Comparison of ENCODE assay signal across 26 cellular contexts in the genomic region with DNA sequence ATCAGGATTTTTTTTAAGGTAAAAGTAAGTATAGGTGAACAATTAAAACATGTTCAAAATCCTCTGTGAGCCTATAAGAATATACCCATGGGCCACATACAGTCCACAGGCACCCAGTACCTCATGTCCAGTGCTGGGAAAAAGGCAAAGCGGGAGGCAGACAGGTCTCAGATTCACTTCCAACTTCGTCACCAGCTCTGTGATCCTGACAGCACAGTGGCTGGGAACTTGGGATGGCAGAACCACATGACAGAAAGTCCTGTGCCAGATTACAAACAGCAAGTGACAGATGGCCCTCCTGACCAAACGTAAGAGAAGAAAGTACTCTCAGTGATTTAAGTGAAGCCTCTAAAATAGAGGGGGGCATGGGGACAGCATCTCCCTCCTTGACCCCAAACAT. TPM values are rescaled to one million over a fixed set of nuclear protein-coding genes. Genes with fewer than 3 reads are reported as not detected.
"Had no signal": no experiment of that assay in that cellular context is flagged by ENCODE, and none has a peak within 500 bp of the region (broad histone marks: within the 10 kb centered on the region; RNA-seq: fewer than 3 reads in every experiment).

No MANE protein-coding gene starts in this region.

- H3K9me3 ChIP-seq: colonic mucosa, pancreas, psoas muscle, suprapubic skin, tibial artery, upper lobe of right lung had no signal

- H3K9me3 Mint-ChIP-seq: activated CD8-positive, alpha-beta T cell treated with anti-CD3 and anti-CD28 coated beads for 36 hours; activated T-cell treated with anti-CD3 and anti-CD28 coated beads, Interleukin-2, amount 50 U/mL, for 4 hours; activated T-helper 17 cell treated with anti-CD3 and anti-CD28 coated beads, Interleukin-2, amount 50 U/mL, for 72 hours; central memory CD8-positive, alpha-beta T cell; mesothelial cell of epicardium; naive thymus-derived CD4-positive, alpha-beta T cell had no signal

- H3K27ac Mint-ChIP-seq: activated CD8-positive, alpha-beta T cell treated with anti-CD3 and anti-CD28 coated beads for 36 hours; activated T-helper 17 cell treated with anti-CD3 and anti-CD28 coated beads, Interleukin-2, amount 50 U/mL, for 72 hours; mesothelial cell of epicardium; naive thymus-derived CD4-positive, alpha-beta T cell; T-helper 17 cell had no signal

- H3K36me3 Mint-ChIP-seq: mesothelial cell of epicardium had no signal

- DNase-seq: activated CD4-positive, alpha-beta T cell treated with anti-CD3 and anti-CD28 coated beads, Interleukin-2, amount 50 U/mL, for 1 hour; activated CD4-positive, CD25-positive, alpha-beta regulatory T cell treated with anti-CD3 and anti-CD28 coated beads, Interleukin-2, amount 50 U/mL, for 72 hours; activated CD8-positive, alpha-beta T cell treated with anti-CD3 and anti-CD28 coated beads for 36 hours; activated gamma-delta T cell treated with Interleukin-2 at 50 U/mL for 16 hours; activated naive CD4-positive, alpha-beta T cell treated with anti-CD3 and anti-CD28 coated beads, Interleukin-2, amount 50 U/mL, for 16 hours; activated T-cell treated with anti-CD3 and anti-CD28 coated beads, Interleukin-2, amount 50 U/mL, for 4 hours; amniotic stem cell; colonic mucosa; effector memory CD4-positive, alpha-beta T cell; hippocampal formation; left cardiac atrium; mammary epithelial cell; naive thymus-derived CD4-positive, alpha-beta T cell; pancreas; psoas muscle; stimulated activated naive CD4-positive, alpha-beta T cell; T-helper 17 cell; T1000; tibial artery; upper lobe of right lung had no signal

- H3K4me3 ChIP-seq: colonic mucosa, pancreas, psoas muscle, suprapubic skin, tibial artery, upper lobe of right lung had no signal

- H3K36me3 ChIP-seq: colonic mucosa, pancreas, suprapubic skin, tibial artery, upper lobe of right lung had no signal

- ATAC-seq: activated CD8-positive, alpha-beta T cell treated with anti-CD3 and anti-CD28 coated beads for 36 hours; activated T-cell treated with anti-CD3 and anti-CD28 coated beads, Interleukin-2, amount 50 U/mL, for 4 hours; activated T-helper 17 cell treated with anti-CD3 and anti-CD28 coated beads, Interleukin-2, amount 50 U/mL, for 72 hours; left cardiac atrium; naive thymus-derived CD4-positive, alpha-beta T cell; pancreas; psoas muscle; T-helper 17 cell; upper lobe of right lung had no signal

- H3K4me3 Mint-ChIP-seq: activated CD8-positive, alpha-beta T cell treated with anti-CD3 and anti-CD28 coated beads for 36 hours; activated T-cell treated with anti-CD3 and anti-CD28 coated beads, Interleukin-2, amount 50 U/mL, for 4 hours; activated T-helper 17 cell treated with anti-CD3 and anti-CD28 coated beads, Interleukin-2, amount 50 U/mL, for 72 hours; central memory CD8-positive, alpha-beta T cell; mesothelial cell of epicardium; naive thymus-derived CD4-positive, alpha-beta T cell; T-helper 17 cell had no signal

- H3K27ac ChIP-seq: colonic mucosa, pancreas, psoas muscle, suprapubic skin, tibial artery, upper lobe of right lung had no signal

- H3K4me1 ChIP-seq: colonic mucosa, psoas muscle, upper lobe of right lung had no signal

RNA-seq across cellular contexts. Expression of gene SLC1A2, which starts 5.8 kb away (rescaled TPM):
- total RNA-seq: activated CD8-positive, alpha-beta T cell treated with anti-CD3 and anti-CD28 coated beads for 36 hours; activated T-helper 17 cell treated with anti-CD3 and anti-CD28 coated beads, Interleukin-2, amount 50 U/mL, for 72 hours; dermis microvascular lymphatic vessel endothelial cell; epithelial cell of proximal tubule had no signal
- polyA plus RNA-seq: mammary epithelial cell; naive thymus-derived CD4-positive, alpha-beta T cell had no signal
